Comparison of ENCODE assay signal across 15 cellular contexts in genomic region chr3:107962946-107963345, GRCh38.
DNase-seq lines count a peak whose midpoint lies in the region; ATAC-seq and TF ChIP-seq lines count a peak whose summit lies in the region.
"Had no signal": no experiment of that assay in that cellular context is flagged by ENCODE, and none has a peak within 500 bp of the region (broad histone marks: within the 10 kb centered on the region; RNA-seq: fewer than 3 reads in every experiment).

No MANE protein-coding gene starts in this region.

- peaks cover 6% of the 10 kb centered on the region for H3K4me1 ChIP-seq in upper lobe of right lung

- H3K4me3 ChIP-seq in fibroblast of mammary gland (ENCODE audit: control insufficient read depth, low read depth, low read length), result no peak overlapping the region
- no peak overlapping the region for H3K4me3 ChIP-seq in upper lobe of right lung
- no peak overlapping the region for H3K4me3 ChIP-seq in coronary artery

- ATAC-seq in T-helper 17 cell (no peak), upper lobe of right lung (no peak), GM21529 (IDR thresholded peaks at IDR 0.05; ENCODE audit: unreplicated experiment) (no peak)

- no peaks in the 10 kb centered on the region for H3K4me1 Mint-ChIP-seq in activated naive CD4-positive, alpha-beta T cell treated with anti-CD3 and anti-CD28 coated beads, Interleukin-2, amount 50 U/mL, for 24 hours
- peaks cover 6% of the 10 kb centered on the region for H3K4me1 Mint-ChIP-seq in T-helper 17 cell

- no peaks in the 10 kb centered on the region for H3K27me3 ChIP-seq in upper lobe of right lung

- intact Hi-C loops in upper lobe of right lung (cut with DNase I), result no loop called here

- H3K9me3 ChIP-seq in T-helper 17 cell (ENCODE audit: control insufficient read depth, low read length, poor library complexity, severe bottlenecking) (no peaks in the 10 kb centered on the region), upper lobe of right lung (no peaks in the 10 kb centered on the region)

- H3K27ac ChIP-seq in upper lobe of right lung, result no peak overlapping the region
- no peak overlapping the region for H3K27ac ChIP-seq in coronary artery
- H3K27ac ChIP-seq: KMS-11 had no signal

- H3K9me3 Mint-ChIP-seq in activated naive CD4-positive, alpha-beta T cell treated with anti-CD3 and anti-CD28 coated beads, Interleukin-2, amount 50 U/mL, for 24 hours, result peaks cover 6% of the 10 kb centered on the region

- H3K4me3 Mint-ChIP-seq in activated naive CD4-positive, alpha-beta T cell treated with anti-CD3 and anti-CD28 coated beads, Interleukin-2, amount 50 U/mL, for 24 hours, result no peak overlapping the region
- H3K4me3 Mint-ChIP-seq in T-helper 17 cell, result no peak overlapping the region
- H3K4me3 Mint-ChIP-seq: type B pancreatic cell had no signal

- H3K36me3 Mint-ChIP-seq in activated naive CD4-positive, alpha-beta T cell treated with anti-CD3 and anti-CD28 coated beads, Interleukin-2, amount 50 U/mL, for 24 hours, result no peaks in the 10 kb centered on the region
- no peaks in the 10 kb centered on the region for H3K36me3 Mint-ChIP-seq in T-helper 17 cell (ENCODE audit: low read depth)
- H3K36me3 Mint-ChIP-seq: type B pancreatic cell had no signal

- no peaks in the 10 kb centered on the region for H3K36me3 ChIP-seq in upper lobe of right lung

- no peaks in the 10 kb centered on the region for H3K27me3 Mint-ChIP-seq in activated naive CD4-positive, alpha-beta T cell treated with anti-CD3 and anti-CD28 coated beads, Interleukin-2, amount 50 U/mL, for 24 hours
- H3K27me3 Mint-ChIP-seq in T-helper 17 cell, result no peaks in the 10 kb centered on the region
- H3K27me3 Mint-ChIP-seq: type B pancreatic cell had no signal

- TF ChIP-seq CTCF in fibroblast of mammary gland (conservative IDR thresholded peaks at IDR 0.05; ENCODE audit: control insufficient read depth, insufficient read depth, low read depth, low read length), result no peak
- no peak for TF ChIP-seq CTCF in upper lobe of right lung (IDR thresholded peaks at IDR 0.05)
- no peak for TF ChIP-seq CTCF in coronary artery (IDR thresholded peaks at IDR 0.05)

- DNase-seq in activated naive CD4-positive, alpha-beta T cell treated with anti-CD3 and anti-CD28 coated beads, Interleukin-2, amount 50 U/mL, for 16 hours, result no peak
- DNase-seq in T-helper 17 cell (no peak), fibroblast of mammary gland (ENCODE audit: low read depth) (peak; percentile 87), upper lobe of right lung (no peak), SIG-M5 (lab: John Stamatoyannopoulos, UW) (no peak), coronary artery (ENCODE audit: low spot score) (no peak)
- DNase-seq: activated CD8-positive, alpha-beta memory T cell treated with anti-CD3 and anti-CD28 coated beads for 24 hours; activated naive CD4-positive, alpha-beta T cell treated with Interleukin-2 at 50 U/mL for 16 hours; DND-41; NCI-H187 treated with DMSO at 0.1 percent for 48 hours; T-helper 2 cell had no signal

- peak overlapping the region; percentile 56 for H3K27ac Mint-ChIP-seq in activated naive CD4-positive, alpha-beta T cell treated with anti-CD3 and anti-CD28 coated beads, Interleukin-2, amount 50 U/mL, for 24 hours
- peak overlapping the region; percentile 48 for H3K27ac Mint-ChIP-seq in T-helper 17 cell
- H3K27ac Mint-ChIP-seq: type B pancreatic cell had no signal
